ENCODE assay signal across 8 cellular contexts in the genomic region with DNA sequence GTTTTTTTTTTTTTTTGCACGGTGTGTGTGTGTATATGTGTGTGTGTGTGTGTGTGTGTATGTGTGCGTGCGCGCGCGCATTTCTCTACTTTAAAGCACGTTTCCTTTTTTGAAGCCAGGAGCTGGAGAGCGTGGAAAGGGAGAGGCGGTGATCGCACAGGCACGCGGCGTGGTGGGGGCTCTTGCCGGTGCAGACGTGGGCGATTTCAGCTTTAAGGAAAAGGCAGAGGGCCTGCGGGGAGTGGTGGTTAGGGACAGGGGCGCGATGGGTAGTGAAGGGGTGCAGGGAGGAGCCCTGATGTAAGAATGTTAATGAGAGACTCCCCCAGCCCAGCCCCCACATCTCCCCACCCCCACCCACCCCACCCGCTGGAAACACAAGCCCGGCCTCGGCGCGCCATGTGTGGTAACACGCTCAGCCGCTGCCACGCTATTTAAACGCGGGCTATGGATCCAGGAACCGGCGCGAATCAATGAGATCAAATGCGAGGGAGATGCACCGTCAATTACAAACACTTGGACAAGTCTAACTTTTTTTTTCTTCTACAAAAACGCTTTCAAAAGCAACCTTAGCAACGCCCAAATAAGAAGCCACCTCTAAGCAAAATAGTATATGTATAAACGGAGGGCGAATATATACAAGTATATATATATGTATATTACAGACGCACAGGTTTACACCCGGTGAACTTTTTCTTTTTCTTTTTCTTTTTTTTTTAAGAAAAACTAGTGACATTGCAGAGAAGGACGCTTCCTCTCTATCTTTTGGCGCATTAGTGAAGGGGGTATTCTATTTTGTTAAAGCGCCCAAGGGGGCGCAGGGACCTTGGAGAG. TPM values are rescaled to one million over a fixed set of nuclear protein-coding genes. Genes with fewer than 3 reads are reported as not detected.
DNase-seq lines count a peak whose midpoint lies in the region; ATAC-seq and TF ChIP-seq lines count a peak whose summit lies in the region.

A gene with protein sequence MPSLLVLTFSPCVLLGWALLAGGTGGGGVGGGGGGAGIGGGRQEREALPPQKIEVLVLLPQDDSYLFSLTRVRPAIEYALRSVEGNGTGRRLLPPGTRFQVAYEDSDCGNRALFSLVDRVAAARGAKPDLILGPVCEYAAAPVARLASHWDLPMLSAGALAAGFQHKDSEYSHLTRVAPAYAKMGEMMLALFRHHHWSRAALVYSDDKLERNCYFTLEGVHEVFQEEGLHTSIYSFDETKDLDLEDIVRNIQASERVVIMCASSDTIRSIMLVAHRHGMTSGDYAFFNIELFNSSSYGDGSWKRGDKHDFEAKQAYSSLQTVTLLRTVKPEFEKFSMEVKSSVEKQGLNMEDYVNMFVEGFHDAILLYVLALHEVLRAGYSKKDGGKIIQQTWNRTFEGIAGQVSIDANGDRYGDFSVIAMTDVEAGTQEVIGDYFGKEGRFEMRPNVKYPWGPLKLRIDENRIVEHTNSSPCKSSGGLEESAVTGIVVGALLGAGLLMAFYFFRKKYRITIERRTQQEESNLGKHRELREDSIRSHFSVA (plus strand): TSS at position 463 of the 834 bp plus-strand sequence. CDS start 456 bp downstream, outside the sequence.

- H3K36me3 ChIP-seq in prostate gland: no peaks in the 10 kb centered on the region

- H3K4me3 ChIP-seq in prostate gland: peak within 1 kb of the TSS; percentile 41 to 46

- no peaks in the 10 kb centered on the region for H3K27me3 ChIP-seq in prostate gland (replicated peaks; ENCODE audit: insufficient read depth)

- H3K9me3 Mint-ChIP-seq in activated naive CD4-positive, alpha-beta T cell treated with anti-CD3 and anti-CD28 coated beads for 36 hours: no peaks in the 10 kb centered on the region
- H3K9me3 Mint-ChIP-seq in activated T-helper 1 cell treated with anti-CD3 and anti-CD28 coated beads, Interleukin-12 subunit alpha, Interleukin-12 subunit beta, Interleukin-2, Interleukin-4 antibody, amounts not matched to agents 30 ng/mL and 10 ng/mL and 1 ng/mL, durations not matched to agents 14 hours and 24 hours and 36 hours: no peaks in the 10 kb centered on the region

- H3K27me3 Mint-ChIP-seq in activated naive CD4-positive, alpha-beta T cell treated with anti-CD3 and anti-CD28 coated beads for 36 hours (ENCODE audit: low read depth): peaks cover 66% of the 10 kb centered on the region
- H3K27me3 Mint-ChIP-seq in activated T-helper 1 cell treated with anti-CD3 and anti-CD28 coated beads, Interleukin-12 subunit alpha, Interleukin-12 subunit beta, Interleukin-2, Interleukin-4 antibody, amounts not matched to agents 30 ng/mL and 10 ng/mL and 1 ng/mL, durations not matched to agents 14 hours and 24 hours and 36 hours (ENCODE audit: insufficient read depth): peaks cover 70% of the 10 kb centered on the region

- DNase-seq in activated naive CD4-positive, alpha-beta T cell treated with anti-CD3 and anti-CD28 coated beads for 36 hours: peak; percentile 10
- no peak for DNase-seq in activated naive CD4-positive, alpha-beta T cell treated with Interleukin-2 at 50 U/mL for 16 hours
- no peak for DNase-seq in activated T-helper 1 cell treated with anti-CD3 and anti-CD28 coated beads, Interleukin-12 subunit alpha, Interleukin-12 subunit beta, Interleukin-2, Interleukin-4 antibody, amounts not matched to agents 30 ng/mL and 10 ng/mL and 1 ng/mL, durations not matched to agents 14 hours and 24 hours and 36 hours (ENCODE audit: low spot score)
- DNase-seq in left cardiac atrium (peak; percentile 63), prostate gland (ENCODE audit: low spot score) (no peak), NK-92 (lab: John Stamatoyannopoulos, UW; ENCODE audit: unreplicated experiment) (no peak), inferior parietal cortex (ENCODE audit: extremely low spot score) (no peak)

- H3K36me3 Mint-ChIP-seq in activated naive CD4-positive, alpha-beta T cell treated with anti-CD3 and anti-CD28 coated beads for 36 hours (ENCODE audit: low read depth): no peaks in the 10 kb centered on the region
- peaks cover 2% of the 10 kb centered on the region for H3K36me3 Mint-ChIP-seq in activated T-helper 1 cell treated with anti-CD3 and anti-CD28 coated beads, Interleukin-12 subunit alpha, Interleukin-12 subunit beta, Interleukin-2, Interleukin-4 antibody, amounts not matched to agents 30 ng/mL and 10 ng/mL and 1 ng/mL, durations not matched to agents 14 hours and 24 hours and 36 hours (ENCODE audit: low read depth)

- no peak within 1 kb of the TSS for H3K27ac Mint-ChIP-seq in activated naive CD4-positive, alpha-beta T cell treated with anti-CD3 and anti-CD28 coated beads for 36 hours
- peak within 1 kb of the TSS; percentile 80 for H3K27ac Mint-ChIP-seq in activated T-helper 1 cell treated with anti-CD3 and anti-CD28 coated beads, Interleukin-12 subunit alpha, Interleukin-12 subunit beta, Interleukin-2, Interleukin-4 antibody, amounts not matched to agents 30 ng/mL and 10 ng/mL and 1 ng/mL, durations not matched to agents 14 hours and 24 hours and 36 hours

- H3K4me1 ChIP-seq in prostate gland (replicated peaks): no peaks in the 10 kb centered on the region

- H3K4me1 Mint-ChIP-seq in activated naive CD4-positive, alpha-beta T cell treated with anti-CD3 and anti-CD28 coated beads for 36 hours (ENCODE audit: low read depth): peaks cover 26% of the 10 kb centered on the region
- peaks cover 30% of the 10 kb centered on the region for H3K4me1 Mint-ChIP-seq in activated T-helper 1 cell treated with anti-CD3 and anti-CD28 coated beads, Interleukin-12 subunit alpha, Interleukin-12 subunit beta, Interleukin-2, Interleukin-4 antibody, amounts not matched to agents 30 ng/mL and 10 ng/mL and 1 ng/mL, durations not matched to agents 14 hours and 24 hours and 36 hours (ENCODE audit: low read depth)

- H3K27ac ChIP-seq in prostate gland: peak within 1 kb of the TSS; percentile 28 to 68

- H3K4me3 Mint-ChIP-seq in activated naive CD4-positive, alpha-beta T cell treated with anti-CD3 and anti-CD28 coated beads for 36 hours: peak within 1 kb of the TSS; percentile 65
- peak within 1 kb of the TSS; percentile 79 for H3K4me3 Mint-ChIP-seq in activated T-helper 1 cell treated with anti-CD3 and anti-CD28 coated beads, Interleukin-12 subunit alpha, Interleukin-12 subunit beta, Interleukin-2, Interleukin-4 antibody, amounts not matched to agents 30 ng/mL and 10 ng/mL and 1 ng/mL, durations not matched to agents 14 hours and 24 hours and 36 hours

- ATAC-seq in left cardiac atrium (peak; percentile 12 to 14), HG03565 (IDR thresholded peaks at IDR 0.05; ENCODE audit: unreplicated experiment) (no peak)

- no peaks in the 10 kb centered on the region for H3K9me3 ChIP-seq in prostate gland

- 2% methylated on average over 44 of the region's 44 CpGs for WGBS in prostate gland

- CTCF ChIA-PET in activated naive CD4-positive, alpha-beta T cell treated with anti-CD3 and anti-CD28 coated beads for 36 hours (lab: Charles Lee): interaction anchor here (0.6 to 1.1 kb wide), 2 partner anchors 108 to 279 kb away, joined by 3 to 5 read pairs; no protein-coding TSS in a partner anchor

- no peak for TF ChIP-seq CTCF in prostate gland (IDR thresholded peaks at IDR 0.05)

- no peak for TF ChIP-seq POLR2A in prostate gland (IDR thresholded peaks at IDR 0.05)

- intact Hi-C loops in activated naive CD4-positive, alpha-beta T cell treated with anti-CD3 and anti-CD28 coated beads for 36 hours (cut with micrococcal nuclease): loop anchor here (5.0 kb wide), 1 partner anchor 1226 kb away; the partner anchor contains the start of gene RXFP3
- intact Hi-C loops in activated T-helper 1 cell treated with anti-CD3 and anti-CD28 coated beads, Interleukin-12 subunit alpha, Interleukin-12 subunit beta, Interleukin-2, Interleukin-4 antibody, amounts not matched to agents 30 ng/mL and 10 ng/mL and 1 ng/mL, durations not matched to agents 14 hours and 24 hours and 36 hours (cut with micrococcal nuclease): no loop called here
- intact Hi-C loops in left cardiac atrium (cut with DNase I) (loop anchor here in 1 of 2 donors (5.0 to 10.0 kb wide), 2 partner anchors 144 to 581 kb away; no protein-coding TSS in a partner anchor), prostate gland (cut with DNase I) (loop anchor here (5.0 to 10.0 kb wide), 2 partner anchors 591 to 714 kb away; no protein-coding TSS in a partner anchor)

RNA-seq across cellular contexts. Expression of the gene that starts here (rescaled TPM):
- under 1 TPM; 0.10 to 0.12 TPM for total RNA-seq in activated naive CD4-positive, alpha-beta T cell treated with anti-CD3 and anti-CD28 coated beads for 36 hours
- not detected in 2 replicates for total RNA-seq in activated T-helper 1 cell treated with anti-CD3 and anti-CD28 coated beads, Interleukin-12 subunit alpha, Interleukin-12 subunit beta, Interleukin-2, Interleukin-4 antibody, amounts not matched to agents 30 ng/mL and 10 ng/mL and 1 ng/mL, durations not matched to agents 14 hours and 24 hours and 36 hours
- 10 to 100 TPM; 10.9 to 26.2 TPM for total RNA-seq in left cardiac atrium
- total RNA-seq in prostate gland: 10 to 100 TPM in 1 of 2 donors, 1 to 10 TPM in 1; 4.3 to 23.9 TPM

Comparison
In these comparisons a context has a peak if more than half of its experiments do, and no peak if none do; other contexts are left out.
1. Peak in DNase-seq in activated naive CD4-positive, alpha-beta T cell treated with anti-CD3 and anti-CD28 coated beads for 36 hours; RNA of the gene not detected or under 1 TPM.